ENCODE assay signal across 2 cellular contexts in the genomic region with DNA sequence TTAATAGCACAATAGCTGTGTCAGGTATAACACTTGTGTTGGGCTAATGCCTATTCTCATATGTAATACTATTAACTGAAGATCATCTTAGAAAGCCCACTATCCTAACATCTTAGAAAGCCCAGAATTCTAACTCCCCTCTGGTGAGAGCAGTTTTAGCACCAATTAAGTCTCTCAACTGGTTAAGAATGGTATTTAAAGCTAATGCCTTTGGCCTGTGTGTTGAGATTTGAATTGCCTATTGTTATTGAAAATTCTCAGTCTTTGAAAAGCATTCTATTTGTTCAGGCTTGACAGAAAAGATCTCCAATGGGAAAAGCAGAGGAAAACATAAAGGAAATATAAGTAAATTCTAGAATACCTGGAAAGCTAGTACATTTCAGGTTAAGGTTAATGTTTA.
TF ChIP-seq lines count a peak whose summit lies in the region.

No MANE protein-coding gene starts in this region.

TF ChIP-seq in liver, 16 proteins besides CTCF, POLR2A, EP300 and RAD21 (continued from another document):
- TF ChIP-seq, protein P1, sequence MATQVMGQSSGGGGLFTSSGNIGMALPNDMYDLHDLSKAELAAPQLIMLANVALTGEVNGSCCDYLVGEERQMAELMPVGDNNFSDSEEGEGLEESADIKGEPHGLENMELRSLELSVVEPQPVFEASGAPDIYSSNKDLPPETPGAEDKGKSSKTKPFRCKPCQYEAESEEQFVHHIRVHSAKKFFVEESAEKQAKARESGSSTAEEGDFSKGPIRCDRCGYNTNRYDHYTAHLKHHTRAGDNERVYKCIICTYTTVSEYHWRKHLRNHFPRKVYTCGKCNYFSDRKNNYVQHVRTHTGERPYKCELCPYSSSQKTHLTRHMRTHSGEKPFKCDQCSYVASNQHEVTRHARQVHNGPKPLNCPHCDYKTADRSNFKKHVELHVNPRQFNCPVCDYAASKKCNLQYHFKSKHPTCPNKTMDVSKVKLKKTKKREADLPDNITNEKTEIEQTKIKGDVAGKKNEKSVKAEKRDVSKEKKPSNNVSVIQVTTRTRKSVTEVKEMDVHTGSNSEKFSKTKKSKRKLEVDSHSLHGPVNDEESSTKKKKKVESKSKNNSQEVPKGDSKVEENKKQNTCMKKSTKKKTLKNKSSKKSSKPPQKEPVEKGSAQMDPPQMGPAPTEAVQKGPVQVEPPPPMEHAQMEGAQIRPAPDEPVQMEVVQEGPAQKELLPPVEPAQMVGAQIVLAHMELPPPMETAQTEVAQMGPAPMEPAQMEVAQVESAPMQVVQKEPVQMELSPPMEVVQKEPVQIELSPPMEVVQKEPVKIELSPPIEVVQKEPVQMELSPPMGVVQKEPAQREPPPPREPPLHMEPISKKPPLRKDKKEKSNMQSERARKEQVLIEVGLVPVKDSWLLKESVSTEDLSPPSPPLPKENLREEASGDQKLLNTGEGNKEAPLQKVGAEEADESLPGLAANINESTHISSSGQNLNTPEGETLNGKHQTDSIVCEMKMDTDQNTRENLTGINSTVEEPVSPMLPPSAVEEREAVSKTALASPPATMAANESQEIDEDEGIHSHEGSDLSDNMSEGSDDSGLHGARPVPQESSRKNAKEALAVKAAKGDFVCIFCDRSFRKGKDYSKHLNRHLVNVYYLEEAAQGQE (IDR thresholded peaks at IDR 0.05): no peak
- TF ChIP-seq YY1 (IDR thresholded peaks at IDR 0.05) (no peak), EGR1 (IDR thresholded peaks at IDR 0.05; ENCODE audit: low read depth in 2 of 2) (no peak), FOXA1 (IDR thresholded peaks at IDR 0.05) (no peak)
- TF ChIP-seq, protein P2, sequence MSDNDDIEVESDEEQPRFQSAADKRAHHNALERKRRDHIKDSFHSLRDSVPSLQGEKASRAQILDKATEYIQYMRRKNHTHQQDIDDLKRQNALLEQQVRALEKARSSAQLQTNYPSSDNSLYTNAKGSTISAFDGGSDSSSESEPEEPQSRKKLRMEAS (IDR thresholded peaks at IDR 0.05): no peak
- TF ChIP-seq, protein P3, sequence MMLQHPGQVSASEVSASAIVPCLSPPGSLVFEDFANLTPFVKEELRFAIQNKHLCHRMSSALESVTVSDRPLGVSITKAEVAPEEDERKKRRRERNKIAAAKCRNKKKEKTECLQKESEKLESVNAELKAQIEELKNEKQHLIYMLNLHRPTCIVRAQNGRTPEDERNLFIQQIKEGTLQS (IDR thresholded peaks at IDR 0.05): no peak
- TF ChIP-seq, protein P4, sequence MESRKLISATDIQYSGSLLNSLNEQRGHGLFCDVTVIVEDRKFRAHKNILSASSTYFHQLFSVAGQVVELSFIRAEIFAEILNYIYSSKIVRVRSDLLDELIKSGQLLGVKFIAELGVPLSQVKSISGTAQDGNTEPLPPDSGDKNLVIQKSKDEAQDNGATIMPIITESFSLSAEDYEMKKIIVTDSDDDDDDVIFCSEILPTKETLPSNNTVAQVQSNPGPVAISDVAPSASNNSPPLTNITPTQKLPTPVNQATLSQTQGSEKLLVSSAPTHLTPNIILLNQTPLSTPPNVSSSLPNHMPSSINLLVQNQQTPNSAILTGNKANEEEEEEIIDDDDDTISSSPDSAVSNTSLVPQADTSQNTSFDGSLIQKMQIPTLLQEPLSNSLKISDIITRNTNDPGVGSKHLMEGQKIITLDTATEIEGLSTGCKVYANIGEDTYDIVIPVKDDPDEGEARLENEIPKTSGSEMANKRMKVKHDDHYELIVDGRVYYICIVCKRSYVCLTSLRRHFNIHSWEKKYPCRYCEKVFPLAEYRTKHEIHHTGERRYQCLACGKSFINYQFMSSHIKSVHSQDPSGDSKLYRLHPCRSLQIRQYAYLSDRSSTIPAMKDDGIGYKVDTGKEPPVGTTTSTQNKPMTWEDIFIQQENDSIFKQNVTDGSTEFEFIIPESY (IDR thresholded peaks at IDR 0.05): no peak
TF ChIP-seq in liver: peak in this region for 0.

TF ChIP-seq in HepG2, 621 proteins besides CTCF, POLR2A, EP300 and RAD21 (continued from another document):
- TF ChIP-seq ZC3H4 (CRISPR knock-in tag; IDR thresholded peaks at IDR 0.05; ENCODE audit: borderline replicate concordance) (no peak), ATM (IDR thresholded peaks at IDR 0.05; ENCODE audit: borderline replicate concordance) (no peak), RFXANK (CRISPR knock-in tag; IDR thresholded peaks at IDR 0.05) (no peak), ZNF136 (CRISPR knock-in tag; IDR thresholded peaks at IDR 0.05; ENCODE audit: low read depth) (no peak), ZNF790 (CRISPR knock-in tag; IDR thresholded peaks at IDR 0.05; ENCODE audit: borderline replicate concordance) (no peak), EHMT2 (IDR thresholded peaks at IDR 0.05; ENCODE audit: borderline replicate concordance, low read depth, low read length) (no peak)
- TF ChIP-seq, protein P5, sequence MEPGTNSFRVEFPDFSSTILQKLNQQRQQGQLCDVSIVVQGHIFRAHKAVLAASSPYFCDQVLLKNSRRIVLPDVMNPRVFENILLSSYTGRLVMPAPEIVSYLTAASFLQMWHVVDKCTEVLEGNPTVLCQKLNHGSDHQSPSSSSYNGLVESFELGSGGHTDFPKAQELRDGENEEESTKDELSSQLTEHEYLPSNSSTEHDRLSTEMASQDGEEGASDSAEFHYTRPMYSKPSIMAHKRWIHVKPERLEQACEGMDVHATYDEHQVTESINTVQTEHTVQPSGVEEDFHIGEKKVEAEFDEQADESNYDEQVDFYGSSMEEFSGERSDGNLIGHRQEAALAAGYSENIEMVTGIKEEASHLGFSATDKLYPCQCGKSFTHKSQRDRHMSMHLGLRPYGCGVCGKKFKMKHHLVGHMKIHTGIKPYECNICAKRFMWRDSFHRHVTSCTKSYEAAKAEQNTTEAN (CRISPR knock-in tag; conservative IDR thresholded peaks at IDR 0.05): no peak
- TF ChIP-seq, protein P6, sequence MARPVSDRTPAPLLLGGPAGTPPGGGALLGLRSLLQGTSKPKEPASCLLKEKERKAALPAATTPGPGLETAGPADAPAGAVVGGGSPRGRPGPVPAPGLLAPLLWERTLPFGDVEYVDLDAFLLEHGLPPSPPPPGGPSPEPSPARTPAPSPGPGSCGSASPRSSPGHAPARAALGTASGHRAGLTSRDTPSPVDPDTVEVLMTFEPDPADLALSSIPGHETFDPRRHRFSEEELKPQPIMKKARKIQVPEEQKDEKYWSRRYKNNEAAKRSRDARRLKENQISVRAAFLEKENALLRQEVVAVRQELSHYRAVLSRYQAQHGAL (CRISPR knock-in tag; IDR thresholded peaks at IDR 0.05; ENCODE audit: not compliant biosample characterization): no peak
- TF ChIP-seq, protein P7, sequence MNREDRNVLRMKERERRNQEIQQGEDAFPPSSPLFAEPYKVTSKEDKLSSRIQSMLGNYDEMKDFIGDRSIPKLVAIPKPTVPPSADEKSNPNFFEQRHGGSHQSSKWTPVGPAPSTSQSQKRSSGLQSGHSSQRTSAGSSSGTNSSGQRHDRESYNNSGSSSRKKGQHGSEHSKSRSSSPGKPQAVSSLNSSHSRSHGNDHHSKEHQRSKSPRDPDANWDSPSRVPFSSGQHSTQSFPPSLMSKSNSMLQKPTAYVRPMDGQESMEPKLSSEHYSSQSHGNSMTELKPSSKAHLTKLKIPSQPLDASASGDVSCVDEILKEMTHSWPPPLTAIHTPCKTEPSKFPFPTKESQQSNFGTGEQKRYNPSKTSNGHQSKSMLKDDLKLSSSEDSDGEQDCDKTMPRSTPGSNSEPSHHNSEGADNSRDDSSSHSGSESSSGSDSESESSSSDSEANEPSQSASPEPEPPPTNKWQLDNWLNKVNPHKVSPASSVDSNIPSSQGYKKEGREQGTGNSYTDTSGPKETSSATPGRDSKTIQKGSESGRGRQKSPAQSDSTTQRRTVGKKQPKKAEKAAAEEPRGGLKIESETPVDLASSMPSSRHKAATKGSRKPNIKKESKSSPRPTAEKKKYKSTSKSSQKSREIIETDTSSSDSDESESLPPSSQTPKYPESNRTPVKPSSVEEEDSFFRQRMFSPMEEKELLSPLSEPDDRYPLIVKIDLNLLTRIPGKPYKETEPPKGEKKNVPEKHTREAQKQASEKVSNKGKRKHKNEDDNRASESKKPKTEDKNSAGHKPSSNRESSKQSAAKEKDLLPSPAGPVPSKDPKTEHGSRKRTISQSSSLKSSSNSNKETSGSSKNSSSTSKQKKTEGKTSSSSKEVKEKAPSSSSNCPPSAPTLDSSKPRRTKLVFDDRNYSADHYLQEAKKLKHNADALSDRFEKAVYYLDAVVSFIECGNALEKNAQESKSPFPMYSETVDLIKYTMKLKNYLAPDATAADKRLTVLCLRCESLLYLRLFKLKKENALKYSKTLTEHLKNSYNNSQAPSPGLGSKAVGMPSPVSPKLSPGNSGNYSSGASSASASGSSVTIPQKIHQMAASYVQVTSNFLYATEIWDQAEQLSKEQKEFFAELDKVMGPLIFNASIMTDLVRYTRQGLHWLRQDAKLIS (CRISPR knock-in tag; IDR thresholded peaks at IDR 0.05): no peak
- TF ChIP-seq, protein P8, sequence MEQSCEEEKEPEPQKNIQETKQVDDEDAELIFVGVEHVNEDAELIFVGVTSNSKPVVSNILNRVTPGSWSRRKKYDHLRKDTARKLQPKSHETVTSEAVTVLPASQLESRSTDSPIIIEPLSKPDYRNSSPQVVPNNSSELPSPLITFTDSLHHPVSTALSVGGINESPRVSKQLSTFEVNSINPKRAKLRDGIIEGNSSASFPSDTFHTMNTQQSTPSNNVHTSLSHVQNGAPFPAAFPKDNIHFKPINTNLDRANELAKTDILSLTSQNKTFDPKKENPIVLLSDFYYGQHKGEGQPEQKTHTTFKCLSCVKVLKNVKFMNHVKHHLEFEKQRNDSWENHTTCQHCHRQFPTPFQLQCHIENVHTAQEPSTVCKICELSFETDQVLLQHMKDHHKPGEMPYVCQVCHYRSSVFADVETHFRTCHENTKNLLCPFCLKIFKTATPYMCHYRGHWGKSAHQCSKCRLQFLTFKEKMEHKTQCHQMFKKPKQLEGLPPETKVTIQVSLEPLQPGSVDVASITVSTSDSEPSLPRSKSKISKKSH (CRISPR knock-in tag; IDR thresholded peaks at IDR 0.05; ENCODE audit: borderline replicate concordance): no peak
- TF ChIP-seq, protein P9, sequence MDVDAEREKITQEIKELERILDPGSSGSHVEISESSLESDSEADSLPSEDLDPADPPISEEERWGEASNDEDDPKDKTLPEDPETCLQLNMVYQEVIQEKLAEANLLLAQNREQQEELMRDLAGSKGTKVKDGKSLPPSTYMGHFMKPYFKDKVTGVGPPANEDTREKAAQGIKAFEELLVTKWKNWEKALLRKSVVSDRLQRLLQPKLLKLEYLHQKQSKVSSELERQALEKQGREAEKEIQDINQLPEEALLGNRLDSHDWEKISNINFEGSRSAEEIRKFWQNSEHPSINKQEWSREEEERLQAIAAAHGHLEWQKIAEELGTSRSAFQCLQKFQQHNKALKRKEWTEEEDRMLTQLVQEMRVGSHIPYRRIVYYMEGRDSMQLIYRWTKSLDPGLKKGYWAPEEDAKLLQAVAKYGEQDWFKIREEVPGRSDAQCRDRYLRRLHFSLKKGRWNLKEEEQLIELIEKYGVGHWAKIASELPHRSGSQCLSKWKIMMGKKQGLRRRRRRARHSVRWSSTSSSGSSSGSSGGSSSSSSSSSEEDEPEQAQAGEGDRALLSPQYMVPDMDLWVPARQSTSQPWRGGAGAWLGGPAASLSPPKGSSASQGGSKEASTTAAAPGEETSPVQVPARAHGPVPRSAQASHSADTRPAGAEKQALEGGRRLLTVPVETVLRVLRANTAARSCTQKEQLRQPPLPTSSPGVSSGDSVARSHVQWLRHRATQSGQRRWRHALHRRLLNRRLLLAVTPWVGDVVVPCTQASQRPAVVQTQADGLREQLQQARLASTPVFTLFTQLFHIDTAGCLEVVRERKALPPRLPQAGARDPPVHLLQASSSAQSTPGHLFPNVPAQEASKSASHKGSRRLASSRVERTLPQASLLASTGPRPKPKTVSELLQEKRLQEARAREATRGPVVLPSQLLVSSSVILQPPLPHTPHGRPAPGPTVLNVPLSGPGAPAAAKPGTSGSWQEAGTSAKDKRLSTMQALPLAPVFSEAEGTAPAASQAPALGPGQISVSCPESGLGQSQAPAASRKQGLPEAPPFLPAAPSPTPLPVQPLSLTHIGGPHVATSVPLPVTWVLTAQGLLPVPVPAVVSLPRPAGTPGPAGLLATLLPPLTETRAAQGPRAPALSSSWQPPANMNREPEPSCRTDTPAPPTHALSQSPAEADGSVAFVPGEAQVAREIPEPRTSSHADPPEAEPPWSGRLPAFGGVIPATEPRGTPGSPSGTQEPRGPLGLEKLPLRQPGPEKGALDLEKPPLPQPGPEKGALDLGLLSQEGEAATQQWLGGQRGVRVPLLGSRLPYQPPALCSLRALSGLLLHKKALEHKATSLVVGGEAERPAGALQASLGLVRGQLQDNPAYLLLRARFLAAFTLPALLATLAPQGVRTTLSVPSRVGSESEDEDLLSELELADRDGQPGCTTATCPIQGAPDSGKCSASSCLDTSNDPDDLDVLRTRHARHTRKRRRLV (CRISPR knock-in tag; IDR thresholded peaks at IDR 0.05): no peak
- TF ChIP-seq, protein P10, sequence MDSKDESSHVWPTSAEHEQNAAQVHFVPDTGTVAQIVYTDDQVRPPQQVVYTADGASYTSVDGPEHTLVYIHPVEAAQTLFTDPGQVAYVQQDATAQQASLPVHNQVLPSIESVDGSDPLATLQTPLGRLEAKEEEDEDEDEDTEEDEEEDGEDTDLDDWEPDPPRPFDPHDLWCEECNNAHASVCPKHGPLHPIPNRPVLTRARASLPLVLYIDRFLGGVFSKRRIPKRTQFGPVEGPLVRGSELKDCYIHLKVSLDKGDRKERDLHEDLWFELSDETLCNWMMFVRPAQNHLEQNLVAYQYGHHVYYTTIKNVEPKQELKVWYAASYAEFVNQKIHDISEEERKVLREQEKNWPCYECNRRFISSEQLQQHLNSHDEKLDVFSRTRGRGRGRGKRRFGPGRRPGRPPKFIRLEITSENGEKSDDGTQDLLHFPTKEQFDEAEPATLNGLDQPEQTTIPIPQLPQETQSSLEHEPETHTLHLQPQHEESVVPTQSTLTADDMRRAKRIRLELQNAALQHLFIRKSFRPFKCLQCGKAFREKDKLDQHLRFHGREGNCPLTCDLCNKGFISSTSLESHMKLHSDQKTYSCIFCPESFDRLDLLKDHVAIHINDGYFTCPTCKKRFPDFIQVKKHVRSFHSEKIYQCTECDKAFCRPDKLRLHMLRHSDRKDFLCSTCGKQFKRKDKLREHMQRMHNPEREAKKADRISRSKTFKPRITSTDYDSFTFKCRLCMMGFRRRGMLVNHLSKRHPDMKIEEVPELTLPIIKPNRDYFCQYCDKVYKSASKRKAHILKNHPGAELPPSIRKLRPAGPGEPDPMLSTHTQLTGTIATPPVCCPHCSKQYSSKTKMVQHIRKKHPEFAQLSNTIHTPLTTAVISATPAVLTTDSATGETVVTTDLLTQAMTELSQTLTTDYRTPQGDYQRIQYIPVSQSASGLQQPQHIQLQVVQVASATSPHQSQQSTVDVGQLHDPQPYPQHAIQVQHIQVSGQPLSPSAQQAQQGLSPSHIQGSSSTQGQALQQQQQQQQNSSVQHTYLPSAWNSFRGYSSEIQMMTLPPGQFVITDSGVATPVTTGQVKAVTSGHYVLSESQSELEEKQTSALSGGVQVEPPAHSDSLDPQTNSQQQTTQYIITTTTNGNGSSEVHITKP (CRISPR knock-in tag; IDR thresholded peaks at IDR 0.05; ENCODE audit: low read depth): no peak
